10 cellular contexts compared by ENCODE assay signal in the genomic region with DNA sequence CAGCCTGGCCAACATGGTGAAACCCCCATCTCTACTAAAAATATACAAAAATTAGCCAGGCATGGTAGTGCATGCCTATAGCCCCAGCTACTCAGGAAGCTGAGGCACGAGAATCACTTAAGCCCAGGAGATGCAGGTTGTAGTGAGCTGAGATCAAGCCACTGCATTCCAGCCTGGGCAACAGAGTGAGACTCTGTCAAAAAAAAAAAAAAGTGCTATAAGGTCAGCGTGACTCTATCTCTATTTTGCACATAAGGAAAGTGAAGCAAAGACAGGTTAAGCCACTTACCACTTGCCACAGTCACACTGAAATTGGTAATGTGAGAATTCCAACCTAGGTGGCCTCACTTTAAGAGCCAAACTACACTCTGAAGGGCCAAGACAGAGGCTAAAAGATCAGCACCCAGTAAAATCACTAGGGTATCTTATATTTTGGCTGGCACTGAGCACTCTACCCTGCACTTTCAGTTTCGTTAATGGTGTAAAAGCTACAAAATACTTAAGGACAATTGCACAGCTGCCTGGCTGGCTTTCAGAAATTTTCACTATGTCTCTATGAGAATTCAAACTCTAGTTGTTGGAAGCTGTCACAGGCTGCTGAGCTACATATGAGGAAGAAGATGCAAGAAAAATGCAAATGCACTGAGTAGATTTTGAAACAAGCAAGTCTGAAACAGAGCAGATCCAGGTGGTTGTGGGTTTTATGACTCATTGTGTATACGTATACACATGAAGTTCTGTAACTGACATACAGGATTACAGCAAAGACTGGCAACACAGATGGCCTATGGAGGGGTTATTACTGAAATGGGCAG. TPM values are rescaled to one million over a fixed set of nuclear protein-coding genes. Genes with fewer than 3 reads are reported as not detected.
DNase-seq lines count a peak whose midpoint lies in the region; ATAC-seq and TF ChIP-seq lines count a peak whose summit lies in the region.
"Had no signal": no experiment of that assay in that cellular context is flagged by ENCODE, and none has a peak within 500 bp of the region (broad histone marks: within the 10 kb centered on the region; RNA-seq: fewer than 3 reads in every experiment).

No MANE protein-coding gene starts in this region.

- peak overlapping the region; percentile 36 for H3K4me3 ChIP-seq in Jurkat, Clone E6-1 (ENCODE audit: low read length)
- H3K4me3 ChIP-seq in right atrium auricular region, result no peak overlapping the region
- H3K4me3 ChIP-seq in aorta (ENCODE audit: low read length in 2 of 2), result no peak overlapping the region
- H3K4me3 ChIP-seq: body of pancreas had no signal

- H3K4me1 ChIP-seq in right atrium auricular region (peaks cover 0 to 24% of the 10 kb centered on the region in 2 donors), aorta (ENCODE audit: control insufficient read depth in 1 of 2, insufficient read depth in 2 of 2, low read length in 2 of 2) (no peaks in the 10 kb centered on the region)
- H3K4me1 ChIP-seq: body of pancreas had no signal

- no peaks in the 10 kb centered on the region for H3K27me3 Mint-ChIP-seq in activated CD8-positive, alpha-beta T cell treated with anti-CD3 and anti-CD28 coated beads for 36 hours

- H3K36me3 Mint-ChIP-seq in activated CD8-positive, alpha-beta T cell treated with anti-CD3 and anti-CD28 coated beads for 36 hours (ENCODE audit: low read depth), result no peaks in the 10 kb centered on the region

- TF ChIP-seq CTCF in activated CD8-positive, alpha-beta T cell treated with anti-CD3 and anti-CD28 coated beads for 36 hours (IDR thresholded peaks at IDR 0.05), result no peak
- TF ChIP-seq CTCF in right atrium auricular region (IDR thresholded peaks at IDR 0.05), result no peak

- no peaks in the 10 kb centered on the region for H3K9me3 Mint-ChIP-seq in activated CD8-positive, alpha-beta T cell treated with anti-CD3 and anti-CD28 coated beads for 36 hours

- 29 to 34% methylated on average over 4 of the region's 4 CpGs for WGBS in aorta, 2 donors

- CTCF ChIA-PET in activated CD8-positive, alpha-beta T cell treated with anti-CD3 and anti-CD28 coated beads for 36 hours (lab: Charles Lee), result interaction anchor here (1.0 to 2.1 kb wide), 6 partner anchors 12 to 80 kb away, joined by 3 to 15 read pairs (median 6); partner anchors contain the start of gene EPM2AIP1

- H3K4me3 Mint-ChIP-seq in activated CD8-positive, alpha-beta T cell treated with anti-CD3 and anti-CD28 coated beads for 36 hours, result peak overlapping the region; percentile 62

- H3K36me3 ChIP-seq in right atrium auricular region, result no peaks in the 10 kb centered on the region
- H3K36me3 ChIP-seq in aorta (ENCODE audit: control insufficient read depth in 1 of 2, insufficient read depth in 2 of 2, low read length in 1 of 2), result no peaks in the 10 kb centered on the region

- peak; percentile 27 for DNase-seq in NCI-H2196 (lab: John Stamatoyannopoulos, UW; ENCODE audit: unreplicated experiment)
- DNase-seq in NCI-H2196 treated with DMSO at 0.1 percent for 48 hours (lab: John Stamatoyannopoulos, UW; ENCODE audit: unreplicated experiment), result no peak
- peak; percentile 89 for DNase-seq in Jurkat, Clone E6-1 (ENCODE audit: low read depth, low spot score)
- peak; percentile 58 for DNase-seq in activated CD8-positive, alpha-beta T cell treated with anti-CD3 and anti-CD28 coated beads for 36 hours
- peak; percentile 51 for DNase-seq in right atrium auricular region (ENCODE audit: low spot score)
- DNase-seq in aorta, result no peak
- no peak for DNase-seq in NCI-H526 (lab: John Stamatoyannopoulos, UW)

- POLR2A ChIA-PET in activated CD8-positive, alpha-beta T cell treated with anti-CD3 and anti-CD28 coated beads for 36 hours (lab: Charles Lee), result interaction anchor here (0.8 to 2.4 kb wide), 5 partner anchors 12 to 81 kb away, joined by 3 to 7 read pairs (median 4); partner anchors contain the start of genes EPM2AIP1, MLH1 and TRANK1

- H3K27me3 ChIP-seq in right atrium auricular region (no peaks in the 10 kb centered on the region), aorta (ENCODE audit: control insufficient read depth in 1 of 2, insufficient read depth in 2 of 2, low read length in 1 of 2) (no peaks in the 10 kb centered on the region)
- H3K27me3 ChIP-seq: body of pancreas had no signal

- H3K27ac ChIP-seq in right atrium auricular region (no peak overlapping the region), aorta (ENCODE audit: low read depth in 1 of 2, low read length in 2 of 2) (no peak overlapping the region)
- H3K27ac ChIP-seq: C4-2B had no signal

- H3K27ac Mint-ChIP-seq in activated CD8-positive, alpha-beta T cell treated with anti-CD3 and anti-CD28 coated beads for 36 hours, result peak overlapping the region; percentile 89

- H3K9me3 ChIP-seq in right atrium auricular region (no peaks in the 10 kb centered on the region), aorta (ENCODE audit: control insufficient read depth, low read length) (no peaks in the 10 kb centered on the region)
- H3K9me3 ChIP-seq: body of pancreas had no signal

- peaks cover 34% of the 10 kb centered on the region for H3K4me1 Mint-ChIP-seq in activated CD8-positive, alpha-beta T cell treated with anti-CD3 and anti-CD28 coated beads for 36 hours (ENCODE audit: low read depth)

- ATAC-seq in GM21619 (IDR thresholded peaks at IDR 0.05; ENCODE audit: unreplicated experiment), result peak; percentile 92
- peak; percentile 78 for ATAC-seq in activated CD8-positive, alpha-beta T cell treated with anti-CD3 and anti-CD28 coated beads for 36 hours
- ATAC-seq in aorta (ENCODE audit: low FRiP score), result peak; percentile 40
- ATAC-seq: body of pancreas had no signal

- intact Hi-C loops in activated CD8-positive, alpha-beta T cell treated with anti-CD3 and anti-CD28 coated beads for 36 hours (cut with micrococcal nuclease), result no loop called here
- intact Hi-C loops in aorta (cut with DNase I), result no loop called here

RNA-seq across cellular contexts. Expression of gene TRANK1, which starts 32.7 kb away (rescaled TPM):
- 2.6 TPM for polyA plus RNA-seq in Jurkat, Clone E6-1 (2012; ENCODE audit: insufficient read depth, insufficient read length)
- total RNA-seq in activated CD8-positive, alpha-beta T cell treated with anti-CD3 and anti-CD28 coated beads for 36 hours, result 10 to 100 TPM; 16.0 to 17.4 TPM
- 10 to 100 TPM in 1 of 2 donors, 1 to 10 TPM in 1; 5.7 to 10.3 TPM for total RNA-seq in right atrium auricular region
- 10 to 100 TPM; 24.9 to 47.1 TPM for total RNA-seq in aorta
- polyA plus RNA-seq in aorta, result 10 to 100 TPM in 1 of 2 donors, 1 to 10 TPM in 1; 5.0 to 40.9 TPM

Comparison
In these comparisons a context has a peak if more than half of its experiments do, and no peak if none do; other contexts are left out.
1. DNase-seq: peak in NCI-H2196 (single experiment), Jurkat, Clone E6-1 (single experiment), activated CD8-positive, alpha-beta T cell treated with anti-CD3 and anti-CD28 coated beads for 36 hours (single experiment) and right atrium auricular region (single experiment); none in NCI-H2196 treated with DMSO at 0.1 percent for 48 hours (single experiment), aorta (0 of 2) and NCI-H526 (0 of 2).
2. ATAC-seq: peak in every context shown above with its lines; median percentile 92 in GM21619; 78 in activated CD8-positive, alpha-beta T cell treated with anti-CD3 and anti-CD28 coated beads for 36 hours; 40 in aorta.